In the genomic region with DNA sequence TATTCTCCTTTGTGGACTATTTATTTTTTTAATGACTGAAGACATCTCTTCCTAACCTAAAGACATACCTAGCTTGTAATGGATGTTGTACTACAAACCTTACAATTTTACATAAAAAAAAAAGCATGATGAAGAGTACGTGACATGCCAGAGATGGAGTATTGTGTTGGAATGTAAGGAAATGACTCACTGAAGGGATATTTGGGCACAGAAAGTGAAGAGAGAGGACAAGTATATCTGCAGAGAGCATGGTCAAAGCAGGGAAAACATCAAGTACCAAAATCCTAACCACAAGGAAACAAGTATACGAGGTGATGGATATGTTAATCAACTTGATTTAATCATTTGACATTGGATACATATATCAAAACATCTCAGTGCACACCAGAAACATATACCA, we compare ENCODE assay signal across 17 cellular contexts.
A peak's percentile ranks its signal among the peaks of the same experiment; 100 is the strongest.
DNase-seq lines count a peak whose midpoint lies in the region; TF ChIP-seq lines count a peak whose summit lies in the region.
"Had no signal": no experiment of that assay in that cellular context is flagged by ENCODE, and none has a peak within 500 bp of the region (broad histone marks: within the 10 kb centered on the region; RNA-seq: fewer than 3 reads in every experiment).

No MANE protein-coding gene starts in this region.

- in situ Hi-C loops in astrocyte of the spinal cord (cut with HindIII; ENCODE audit: low sequenced_read_pairs) = no loop called here

- TF ChIP-seq CTCF in astrocyte of the spinal cord (IDR thresholded peaks at IDR 0.05; ENCODE audit: low read depth, low read length) = no peak

- peak; percentile 28 for DNase-seq in M059J (ENCODE audit: low read depth)
- DNase-seq in astrocyte of the spinal cord (ENCODE audit: low read depth, low spot score) = peak; percentile 7
- DNase-seq in fibroblast of the conjunctiva (ENCODE audit: low read depth) = peak; percentile 10
- DNase-seq in skeletal muscle cell (ENCODE audit: low read depth) = peak; percentile 1
- DNase-seq in middle frontal gyrus (ENCODE audit: extremely low spot score, low spot score) = no peak
- no peak for DNase-seq in amygdala (lab: John Stamatoyannopoulos, UW)
- no peak for DNase-seq in NCI-H2171 (lab: John Stamatoyannopoulos, UW)
- DNase-seq: BE2C; CD4-positive, alpha-beta T cell; HCEC 1CT; KBM-7; NCI-H1048; NCI-H146; NCI-H2081; NCI-H510A treated with DMSO at 0.1 percent for 48 hours; NCI-H82; SHP77 treated with DMSO at 0.1 percent for 48 hours had no signal

- H3K4me3 ChIP-seq in astrocyte of the spinal cord (ENCODE audit: low read depth, low read length) (no peak overlapping the region), skeletal muscle cell (ENCODE audit: low read depth, low read length) (no peak overlapping the region)

Comparison
In these comparisons a context has a peak if more than half of its experiments do, and no peak if none do; other contexts are left out.
1. DNase-seq: peak in M059J (single experiment), astrocyte of the spinal cord (single experiment), fibroblast of the conjunctiva (single experiment) and skeletal muscle cell (single experiment); none in middle frontal gyrus (single experiment), amygdala (0 of 56) and NCI-H2171 (single experiment).